In genomic region chr13:49612042-49612441, GRCh38 we compare ENCODE assay signal across 3 cellular contexts. TPM values are rescaled to one million over a fixed set of nuclear protein-coding genes. Genes with fewer than 3 reads are reported as not detected.
"Had no signal": no experiment of that assay in that cellular context is flagged by ENCODE, and none has a peak within 500 bp of the region (broad histone marks: within the 10 kb centered on the region; RNA-seq: fewer than 3 reads in every experiment).

No MANE protein-coding gene starts in this region.

RNA-seq across cellular contexts. Expression of gene ARL11, which starts 16.3 kb away (rescaled TPM):
- total RNA-seq: GM23248, H4, HFFc6 had no signal
- polyA plus RNA-seq: GM23248 had no signal
